8 cellular contexts compared by ENCODE assay signal in the genomic region with DNA sequence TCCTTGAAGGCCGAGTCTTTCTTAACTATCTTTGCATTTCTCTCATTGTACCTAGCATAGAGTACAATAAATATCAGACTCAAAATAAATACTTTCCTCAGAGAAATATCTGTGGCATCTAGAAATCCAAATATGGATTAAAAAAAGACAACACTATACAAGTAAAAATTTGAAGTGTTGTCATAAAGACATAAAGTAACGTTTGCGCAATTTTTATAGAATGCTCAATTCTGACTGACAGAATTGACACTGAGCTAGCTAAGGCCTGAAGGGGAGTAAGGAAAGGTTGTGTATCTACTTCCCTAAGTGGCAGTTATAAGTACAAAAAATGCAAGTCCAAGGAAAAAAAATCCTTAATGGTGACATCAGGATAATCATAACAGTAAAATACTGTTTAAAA. TPM values are rescaled to one million over a fixed set of nuclear protein-coding genes. Genes with fewer than 3 reads are reported as not detected.
DNase-seq lines count a peak whose midpoint lies in the region; ATAC-seq and TF ChIP-seq lines count a peak whose summit lies in the region.

No MANE protein-coding gene starts in this region.

- peaks cover 21% of the 10 kb centered on the region for H3K36me3 Mint-ChIP-seq in activated B cell treated with CpG ODN at 0.5 μM for 24 hours (ENCODE audit: low read depth)

- H4K20me1 ChIP-seq in SK-N-SH (ENCODE audit: insufficient read depth), result peaks cover 39% of the 10 kb centered on the region

- ATAC-seq in SK-N-SH treated with all-trans-retinoic acid at 6 μM for 48 hours, result no peak
- no peak for ATAC-seq in activated B cell treated with CpG ODN at 0.5 μM for 24 hours (ENCODE audit: low read depth)
- no peak for ATAC-seq in HG02763 (IDR thresholded peaks at IDR 0.05; ENCODE audit: unreplicated experiment)
- ATAC-seq in GM19455 (IDR thresholded peaks at IDR 0.05; ENCODE audit: unreplicated experiment), result no peak

- peaks cover 12% of the 10 kb centered on the region for H3F3A ChIP-seq in SK-N-SH (replicated peaks; ENCODE audit: insufficient read depth)

- no peaks in the 10 kb centered on the region for H3K9me3 ChIP-seq in SK-N-SH
- no peaks in the 10 kb centered on the region for H3K9me3 ChIP-seq in stomach

- H3K4me3 ChIP-seq in SK-N-SH (ENCODE audit: low read depth in 2 of 2, low read length in 1 of 2), result peak overlapping the region; percentile 68 to 90
- peak overlapping the region; percentile 90 for H3K4me3 ChIP-seq in iPS-11a (ENCODE audit: low read depth, low read length)
- H3K4me3 ChIP-seq in stomach, result peak overlapping the region; percentile 70 to 95 (median 81)

- no peaks in the 10 kb centered on the region for H3K9me3 Mint-ChIP-seq in activated B cell treated with CpG ODN at 0.5 μM for 24 hours

- peak overlapping the region; percentile 92 to 93 for H3K27ac ChIP-seq in SK-N-SH (ENCODE audit: low read depth in 2 of 2, low read length in 1 of 2)
- H3K27ac ChIP-seq in stomach, result peak overlapping the region in 4 of 5 donors; percentile 94 to 97 (median 95)

- no peak for TF ChIP-seq RAD21 in SK-N-SH (IDR thresholded peaks at IDR 0.05; ENCODE audit: low read length)

- WGBS in SK-N-SH (ENCODE audit: low lambda C conversion rate), result 28% methylated on average over 3 of the region's 3 CpGs
- 29 to 45% (median 33%) methylated on average over 3 of the region's 3 CpGs for WGBS in stomach, 5 donors

- H3K27ac Mint-ChIP-seq in activated B cell treated with CpG ODN at 0.5 μM for 24 hours, result peak overlapping the region; percentile 46

- intact Hi-C loops in activated B cell treated with CpG ODN at 0.5 μM for 24 hours (cut with micrococcal nuclease) (no loop called here), stomach (cut with DNase I; ENCODE audit: low total_unique reads) (no loop called here)

- POLR2A ChIA-PET in SK-N-SH (lab: Yijun Ruan, JAX), result interaction anchor here (2.6 to 3.0 kb wide), 2 partner anchors 61 to 200 kb away, joined by 11 read pairs; a partner anchor contains a TSS
- POLR2A ChIA-PET in activated B cell treated with CpG ODN at 0.5 μM for 24 hours (lab: Charles Lee), result interaction anchor here (0.7 to 6.6 kb wide), 6 partner anchors 11 to 116 kb away, joined by 3 to 139 read pairs (median 50); a partner anchor contains a TSS

- H3K9me2 ChIP-seq in SK-N-SH, result no peaks in the 10 kb centered on the region

- peaks cover 5 to 7% of the 10 kb centered on the region in 2 experiments; a peak in 3 of 4 replicates for H3K4me1 ChIP-seq in SK-N-SH (ENCODE audit: control insufficient read depth in 1 of 2, insufficient read depth in 2 of 2, low read depth in 1 of 2, low read length in 1 of 2)
- peaks cover 19 to 38% (median 31%) of the 10 kb centered on the region in 4 donors for H3K4me1 ChIP-seq in stomach

- peaks cover 72% of the 10 kb centered on the region for H3K79me2 ChIP-seq in SK-N-SH (ENCODE audit: insufficient read depth)

- H3K36me3 ChIP-seq in SK-N-SH (replicated peaks in 1 of 2; ENCODE audit: control insufficient read depth in 1 of 2, insufficient read depth in 2 of 2, low read length in 1 of 2) (peaks cover 0 to 23% of the 10 kb centered on the region in 2 experiments), stomach (peaks cover 11 to 17% (median 15%) of the 10 kb centered on the region in 4 donors)

- DNase-seq in SK-N-SH, result no peak
- no peak for DNase-seq in activated B cell treated with CpG ODN at 0.5 μM for 24 hours
- no peak for DNase-seq in stomach
- no peak for DNase-seq in stimulated activated CD4-positive, alpha-beta T cell treated with anti-CD3 and anti-CD28 coated beads, Interleukin-4, amount 100 ng/mL, for 1 hour

- no peak overlapping the region for H2AFZ ChIP-seq in SK-N-SH (ENCODE audit: low read depth)

- H3K4me1 Mint-ChIP-seq in activated B cell treated with CpG ODN at 0.5 μM for 24 hours, result peaks cover 43% of the 10 kb centered on the region

- no peak for TF ChIP-seq CTCF in SK-N-SH (IDR thresholded peaks at IDR 0.05)
- TF ChIP-seq CTCF in activated B cell treated with CpG ODN at 0.5 μM for 24 hours (IDR thresholded peaks at IDR 0.05), result no peak
- TF ChIP-seq CTCF in stomach (IDR thresholded peaks at IDR 0.05), result no peak

- H3K4me3 Mint-ChIP-seq in activated B cell treated with CpG ODN at 0.5 μM for 24 hours, result peak overlapping the region; percentile 93

- no peaks in the 10 kb centered on the region for H3K27me3 Mint-ChIP-seq in activated B cell treated with CpG ODN at 0.5 μM for 24 hours

- TF ChIP-seq EP300 in SK-N-SH (IDR thresholded peaks at IDR 0.05; ENCODE audit: borderline replicate concordance in 1 of 2, low read depth in 1 of 2, low read length in 1 of 2) (no peak), stomach (IDR thresholded peaks at IDR 0.05) (no peak)

- CTCF ChIA-PET in SK-N-SH (lab: Yijun Ruan, JAX) (interaction anchor here (2.8 to 3.0 kb wide), 2 partner anchors 35 to 213 kb away, joined by 10 to 13 read pairs; no protein-coding TSS in a partner anchor), activated B cell treated with CpG ODN at 0.5 μM for 24 hours (lab: Charles Lee) (interaction anchor here (4.5 kb wide), 1 partner anchor 20 kb away, joined by 17 read pairs; no protein-coding TSS in a partner anchor)

- peak overlapping the region; percentile 83 for H3K4me2 ChIP-seq in SK-N-SH

- peak overlapping the region; percentile 92 for H3K9ac ChIP-seq in SK-N-SH

- H3K27me3 ChIP-seq in SK-N-SH (ENCODE audit: insufficient read depth) (no peaks in the 10 kb centered on the region), stomach (no peaks in the 10 kb centered on the region)

- no peak for TF ChIP-seq POLR2A in stomach (IDR thresholded peaks at IDR 0.05)

TF ChIP-seq in SK-N-SH, 30 proteins besides CTCF, POLR2A, EP300 and RAD21 (continues in another document):
- TF ChIP-seq TAF1 (IDR thresholded peaks at IDR 0.05; ENCODE audit: borderline replicate concordance, low read depth, low read length), result no peak
- TF ChIP-seq YY1 (IDR thresholded peaks at IDR 0.05; ENCODE audit: low read depth), result no peak
- no peak for TF ChIP-seq FOXM1 (IDR thresholded peaks at IDR 0.05; ENCODE audit: low read depth)
- TF ChIP-seq MXI1 (IDR thresholded peaks at IDR 0.05; ENCODE audit: low read depth, low read length), result no peak
- TF ChIP-seq ELF1 (IDR thresholded peaks at IDR 0.05), result no peak
- no peak for TF ChIP-seq CHD2 (IDR thresholded peaks at IDR 0.05; ENCODE audit: low read length, partially characterized antibody)
- no peak for TF ChIP-seq GATA2 (CRISPR knock-in tag; IDR thresholded peaks at IDR 0.05)
- TF ChIP-seq GABPA (IDR thresholded peaks at IDR 0.05; ENCODE audit: low read depth), result no peak
- no peak for TF ChIP-seq RXRA (IDR thresholded peaks at IDR 0.05; ENCODE audit: borderline replicate concordance, low read depth)
- TF ChIP-seq NFIC (IDR thresholded peaks at IDR 0.05; ENCODE audit: borderline replicate concordance), result no peak
- no peak for TF ChIP-seq EZH2phosphoT487 (IDR thresholded peaks at IDR 0.05; ENCODE audit: borderline replicate concordance, low read depth)

TF ChIP-seq in SK-N-SH treated with all-trans-retinoic acid at 6 μM for 48 hours, 23 proteins besides CTCF, POLR2A, EP300 and RAD21 (continues in another document):
- TF ChIP-seq, protein P1, sequence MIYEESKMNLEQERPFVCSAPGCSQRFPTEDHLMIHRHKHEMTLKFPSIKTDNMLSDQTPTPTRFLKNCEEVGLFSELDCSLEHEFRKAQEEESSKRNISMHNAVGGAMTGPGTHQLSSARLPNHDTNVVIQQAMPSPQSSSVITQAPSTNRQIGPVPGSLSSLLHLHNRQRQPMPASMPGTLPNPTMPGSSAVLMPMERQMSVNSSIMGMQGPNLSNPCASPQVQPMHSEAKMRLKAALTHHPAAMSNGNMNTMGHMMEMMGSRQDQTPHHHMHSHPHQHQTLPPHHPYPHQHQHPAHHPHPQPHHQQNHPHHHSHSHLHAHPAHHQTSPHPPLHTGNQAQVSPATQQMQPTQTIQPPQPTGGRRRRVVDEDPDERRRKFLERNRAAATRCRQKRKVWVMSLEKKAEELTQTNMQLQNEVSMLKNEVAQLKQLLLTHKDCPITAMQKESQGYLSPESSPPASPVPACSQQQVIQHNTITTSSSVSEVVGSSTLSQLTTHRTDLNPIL (CRISPR knock-in tag; IDR thresholded peaks at IDR 0.05; ENCODE audit: low read depth), result no peak
- TF ChIP-seq ZNF565 (CRISPR knock-in tag; conservative IDR thresholded peaks at IDR 0.05; ENCODE audit: low read depth), result no peak
- no peak for TF ChIP-seq CSDC2 (CRISPR knock-in tag; IDR thresholded peaks at IDR 0.05)
- no peak for TF ChIP-seq ZNF70 (CRISPR knock-in tag; IDR thresholded peaks at IDR 0.05)
- TF ChIP-seq, protein P2, sequence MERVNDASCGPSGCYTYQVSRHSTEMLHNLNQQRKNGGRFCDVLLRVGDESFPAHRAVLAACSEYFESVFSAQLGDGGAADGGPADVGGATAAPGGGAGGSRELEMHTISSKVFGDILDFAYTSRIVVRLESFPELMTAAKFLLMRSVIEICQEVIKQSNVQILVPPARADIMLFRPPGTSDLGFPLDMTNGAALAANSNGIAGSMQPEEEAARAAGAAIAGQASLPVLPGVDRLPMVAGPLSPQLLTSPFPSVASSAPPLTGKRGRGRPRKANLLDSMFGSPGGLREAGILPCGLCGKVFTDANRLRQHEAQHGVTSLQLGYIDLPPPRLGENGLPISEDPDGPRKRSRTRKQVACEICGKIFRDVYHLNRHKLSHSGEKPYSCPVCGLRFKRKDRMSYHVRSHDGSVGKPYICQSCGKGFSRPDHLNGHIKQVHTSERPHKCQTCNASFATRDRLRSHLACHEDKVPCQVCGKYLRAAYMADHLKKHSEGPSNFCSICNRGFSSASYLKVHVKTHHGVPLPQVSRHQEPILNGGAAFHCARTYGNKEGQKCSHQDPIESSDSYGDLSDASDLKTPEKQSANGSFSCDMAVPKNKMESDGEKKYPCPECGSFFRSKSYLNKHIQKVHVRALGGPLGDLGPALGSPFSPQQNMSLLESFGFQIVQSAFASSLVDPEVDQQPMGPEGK (CRISPR knock-in tag; IDR thresholded peaks at IDR 0.05; ENCODE audit: borderline replicate concordance), result no peak
- TF ChIP-seq ZFP30 (CRISPR knock-in tag; IDR thresholded peaks at IDR 0.05), result no peak

RNA-seq across cellular contexts. Expression of a gene that starts 1.1 kb away (rescaled TPM):
- polyA plus RNA-seq in SK-N-SH (2012; rRNA removed) (107 and 134 TPM in 2 replicates), stomach (100 to 1,000 TPM; 108 to 186 (median 165) TPM)
- polyA plus RNA-seq in SK-N-SH (2012; cell fraction: cytosol; rRNA removed), result 179 and 266 TPM in 2 replicates
- polyA plus RNA-seq in SK-N-SH (2012; cell fraction: nucleus; rRNA removed), result 16.4 and 38.3 TPM in 2 replicates
- total RNA-seq in activated B cell treated with CpG ODN at 0.5 μM for 24 hours (68.9 and 71.2 TPM in 2 replicates), stomach (100 to 1,000 TPM in 1 of 5 donors, 10 to 100 TPM in 4; 24.3 to 181 (median 37.9) TPM)

RNA-seq across cellular contexts. Expression of a gene that starts 33.6 kb away (rescaled TPM):
- 8.0 and 8.7 TPM in 2 replicates for polyA plus RNA-seq in SK-N-SH (2012; rRNA removed)
- polyA plus RNA-seq in SK-N-SH (2012; cell fraction: cytosol; rRNA removed), result 4.2 and 5.8 TPM in 2 replicates
- 18.7 and 18.8 TPM in 2 replicates for polyA plus RNA-seq in SK-N-SH (2012; cell fraction: nucleus; rRNA removed)
- total RNA-seq in activated B cell treated with CpG ODN at 0.5 μM for 24 hours, result 40.6 and 44.3 TPM in 2 replicates
- 10 to 100 TPM in 3 of 5 donors, 1 to 10 TPM in 2; 9.7 to 36.8 (median 19.0) TPM for total RNA-seq in stomach
- polyA plus RNA-seq in stomach, result 1 to 10 TPM; 3.8 to 5.8 (median 5.0) TPM

RNA-seq across cellular contexts. Expression of a gene that starts 56.8 kb away (rescaled TPM):
- 5.3 and 6.5 TPM in 2 replicates for polyA plus RNA-seq in SK-N-SH (2012; rRNA removed)
- 4.3 and 5.8 TPM in 2 replicates for polyA plus RNA-seq in SK-N-SH (2012; cell fraction: cytosol; rRNA removed)
- 4.1 and 4.6 TPM in 2 replicates for polyA plus RNA-seq in SK-N-SH (2012; cell fraction: nucleus; rRNA removed)
- total RNA-seq in activated B cell treated with CpG ODN at 0.5 μM for 24 hours, result 2.9 and 3.8 TPM in 2 replicates
- 1 to 10 TPM in 1 of 5 donors, not detected in 4; 2.0 TPM for total RNA-seq in stomach
- 1 to 10 TPM; 3.8 to 5.3 (median 4.1) TPM for polyA plus RNA-seq in stomach
